Comparison of ENCODE assay signal across 8 cellular contexts in genomic region chr13:28059214-28059613, GRCh38. TPM values are rescaled to one million over a fixed set of nuclear protein-coding genes. Genes with fewer than 3 reads are reported as not detected.
A peak's percentile ranks its signal among the peaks of the same experiment; 100 is the strongest.
DNase-seq lines count a peak whose midpoint lies in the region; ATAC-seq, FAIRE-seq and TF ChIP-seq lines count a peak whose summit lies in the region.

No MANE protein-coding gene starts in this region.

- peaks cover 29% of the 10 kb centered on the region for H3K4me1 Mint-ChIP-seq in GM23338
- H3K4me1 Mint-ChIP-seq in naive thymus-derived CD4-positive, alpha-beta T cell = peaks cover 0 to 4% (median 0%) of the 10 kb centered on the region in 7 donors

- no peaks in the 10 kb centered on the region for H3K9me1 ChIP-seq in K562 (ENCODE audit: control insufficient read depth, insufficient read depth, low read length)

- no peak for TF ChIP-seq EP300 in K562 (IDR thresholded peaks at IDR 0.05; ENCODE audit: low read length)

- H3K36me3 Mint-ChIP-seq in GM23338 (ENCODE audit: low read depth) = no peaks in the 10 kb centered on the region
- peaks cover 0 to 4% (median 0%) of the 10 kb centered on the region in 5 donors for H3K36me3 Mint-ChIP-seq in naive thymus-derived CD4-positive, alpha-beta T cell

- TF ChIP-seq RAD21 in K562 (CRISPR knock-in tag; conservative IDR thresholded peaks at IDR 0.05 in 1 of 2, IDR thresholded peaks at IDR 0.05 in 1 of 2) = peak; percentile 32 to 71

- in situ Hi-C loops in K562 (cut with MboI) = loop anchor here (25.0 kb wide), 1 partner anchor 728 kb away; no protein-coding TSS in a partner anchor

- intact Hi-C loops in K562 (cut with micrococcal nuclease) = loop anchor here (10.0 kb wide), 2 partner anchors 256 to 586 kb away; no protein-coding TSS in a partner anchor
- intact Hi-C loops in naive thymus-derived CD4-positive, alpha-beta T cell (cut with micrococcal nuclease) = loop anchor here (1.0 to 10.0 kb wide), 3 partner anchors 79 to 577 kb away; partner anchors contain the start of gene PAN3 (in 2 of the 2)
- intact Hi-C loops in spleen (cut with DNase I; ENCODE audit: low total_unique reads) = no loop called here

- H3K27me3 ChIP-seq in BJ (ENCODE audit: control insufficient read depth, insufficient read depth, low read length) (no peaks in the 10 kb centered on the region; the same call in none of the 2 replicates), GM23338 (ENCODE audit: insufficient read depth) (no peaks in the 10 kb centered on the region), K562 (ENCODE audit: control insufficient read depth in 2 of 2, insufficient read depth in 2 of 2, low read length in 2 of 2) (peaks cover 2 to 19% of the 10 kb centered on the region in 2 experiments; a peak in 4 of 5 replicates), spleen (replicated peaks in 1 of 7) (peaks cover 0 to 3% (median 0%) of the 10 kb centered on the region in 7 donors)
- H3K27me3 ChIP-seq in naive thymus-derived CD4-positive, alpha-beta T cell (ENCODE audit: control insufficient read depth in 2 of 2, insufficient read depth in 2 of 2, low read length in 2 of 2) = peaks cover 2 to 3% of the 10 kb centered on the region in 2 donors

- POLR2A ChIA-PET in BJ (lab: Charles Lee) (no interaction called here), K562 (lab: Yijun Ruan, JAX) (no interaction called here)
- POLR2A ChIA-PET in naive thymus-derived CD4-positive, alpha-beta T cell (lab: Charles Lee) = no interaction called here

- DNase-seq in BJ (ENCODE audit: low read depth) = no peak
- peak; percentile 83 for DNase-seq in GM23338 (ENCODE audit: low spot score)
- peak; percentile 10 for DNase-seq in SK-N-DZ (ENCODE audit: low spot score)
- peak; percentile 43 to 54 (median 46) for DNase-seq in K562 (ENCODE audit: extremely low read depth in 1 of 4, low spot score in 3 of 4)
- peak in 7 of 9 donors; percentile 10 to 33 (median 17) for DNase-seq in naive thymus-derived CD4-positive, alpha-beta T cell
- DNase-seq in kidney glomerular epithelial cell (lab: John Stamatoyannopoulos, UW) = no peak
- DNase-seq in spleen = no peak

- no peaks in the 10 kb centered on the region for H3K9me3 Mint-ChIP-seq in GM23338
- no peaks in the 10 kb centered on the region for H3K9me3 Mint-ChIP-seq in naive thymus-derived CD4-positive, alpha-beta T cell

- no peaks in the 10 kb centered on the region for H4K20me1 ChIP-seq in GM23338 (replicated peaks; ENCODE audit: insufficient read depth)
- no peaks in the 10 kb centered on the region for H4K20me1 ChIP-seq in K562 (replicated peaks; ENCODE audit: control insufficient read depth, insufficient read depth, low read length)

- FAIRE-seq in K562 (lab: Jason Lieb, UNC) = peak; percentile 81

- CTCF ChIA-PET in BJ (lab: Yijun Ruan, JAX) = interaction anchor here (0.6 to 1.1 kb wide), 4 partner anchors 9 to 577 kb away, joined by 3 to 5 read pairs (median 4); no protein-coding TSS in a partner anchor
- CTCF ChIA-PET in K562 (lab: Yijun Ruan, JAX; ENCODE audit: low intra/inter-chr PET ratio) = no interaction called here
- CTCF ChIA-PET in naive thymus-derived CD4-positive, alpha-beta T cell (lab: Charles Lee) = no interaction called here

- no TSS peak for BruUV-seq in K562 (replicated peaks; lab: Mats Ljungman, UMichigan)

- H3K79me2 ChIP-seq in GM23338 (replicated peaks; ENCODE audit: insufficient read depth) = no peaks in the 10 kb centered on the region
- no peaks in the 10 kb centered on the region for H3K79me2 ChIP-seq in K562 (ENCODE audit: control insufficient read depth, insufficient read depth, low read length)

- ATAC-seq in GM23338 (peak; percentile 79), K562 (peak; percentile 82), GM18861 (IDR thresholded peaks at IDR 0.05; ENCODE audit: unreplicated experiment) (no peak)
- ATAC-seq in naive thymus-derived CD4-positive, alpha-beta T cell = peak; percentile 38

- TF ChIP-seq CTCF in BJ (IDR thresholded peaks at IDR 0.05; ENCODE audit: insufficient read depth, low read depth, low read length) (peak; percentile 50), GM23338 (conservative IDR thresholded peaks at IDR 0.05; ENCODE audit: low read depth in 2 of 2) (peak; percentile 74 to 83), K562 (IDR thresholded peaks at IDR 0.05 in 2 of 3, conservative IDR thresholded peaks at IDR 0.05 in 1 of 3; ENCODE audit: insufficient read depth in 2 of 3, low read depth in 1 of 3, low read length in 3 of 3) (peak; percentile 52 to 60 (median 54); a peak in 5 of 6 replicates), spleen (IDR thresholded peaks at IDR 0.05 in 8 of 11, conservative IDR thresholded peaks at IDR 0.05 in 3 of 11) (peak in 5 of 11 experiments; percentile 25 to 41 (median 38))

- no peak overlapping the region for H3K9ac ChIP-seq in K562 (ENCODE audit: insufficient read depth in 1 of 2, low read depth in 2 of 2, low read length in 2 of 2)

- H3K4me3 ChIP-seq in BJ (ENCODE audit: low read depth, low read length) = no peak overlapping the region
- no peak overlapping the region for H3K4me3 ChIP-seq in GM23338
- no peak overlapping the region for H3K4me3 ChIP-seq in K562
- H3K4me3 ChIP-seq in naive thymus-derived CD4-positive, alpha-beta T cell (ENCODE audit: low read length) = no peak overlapping the region
- no peak overlapping the region for H3K4me3 ChIP-seq in spleen

- H3K4me1 ChIP-seq in GM23338 (ENCODE audit: insufficient read depth) (peaks cover 9% of the 10 kb centered on the region), K562 (replicated peaks in 1 of 2; ENCODE audit: control insufficient read depth in 2 of 2, insufficient read depth in 2 of 2, low read length in 2 of 2) (no peaks in the 10 kb centered on the region), spleen (peaks cover 0 to 23% (median 9%) of the 10 kb centered on the region in 6 donors)
- no peaks in the 10 kb centered on the region for H3K4me1 ChIP-seq in naive thymus-derived CD4-positive, alpha-beta T cell (ENCODE audit: control insufficient read depth in 2 of 2, insufficient read depth in 2 of 2, low read length in 2 of 2)

- no peak for TF ChIP-seq POLR2A in K562 (conservative IDR thresholded peaks at IDR 0.05)
- no peak for TF ChIP-seq POLR2A in spleen (IDR thresholded peaks at IDR 0.05)

- H3K9me3 ChIP-seq in K562 (replicated peaks; ENCODE audit: control insufficient read depth, insufficient read depth, low read depth, low read length) (no peaks in the 10 kb centered on the region), spleen (no peaks in the 10 kb centered on the region)
- no peaks in the 10 kb centered on the region for H3K9me3 ChIP-seq in naive thymus-derived CD4-positive, alpha-beta T cell (ENCODE audit: control insufficient read depth in 2 of 3, low read length in 3 of 3)

- peaks cover 3% of the 10 kb centered on the region for H3K27me3 Mint-ChIP-seq in GM23338 (ENCODE audit: insufficient read depth, low read depth, poor library complexity)
- peaks cover 8 to 24% (median 16%) of the 10 kb centered on the region in 5 donors for H3K27me3 Mint-ChIP-seq in naive thymus-derived CD4-positive, alpha-beta T cell

- 0% methylated on average over 6 of the region's 6 CpGs for WGBS in K562 (ENCODE audit: insufficient coverage, low coverage, missing lambda C conversion rate)
- 50 to 62% (median 59%) methylated on average over 6 of the region's 6 CpGs for WGBS in spleen, 5 donors

- no peak overlapping the region for H3K4me2 ChIP-seq in GM23338
- H3K4me2 ChIP-seq in K562 (ENCODE audit: insufficient read depth, low read length) = no peak overlapping the region

- no peaks in the 10 kb centered on the region for H3F3A ChIP-seq in GM23338 (replicated peaks; ENCODE audit: low read depth)

- H3K27ac ChIP-seq in GM23338 (ENCODE audit: low read depth) = no peak overlapping the region
- no peak overlapping the region for H3K27ac ChIP-seq in K562 (ENCODE audit: extremely low read depth, low read depth, low read length)
- no peak overlapping the region for H3K27ac ChIP-seq in naive thymus-derived CD4-positive, alpha-beta T cell (ENCODE audit: low read depth, low read length)
- H3K27ac ChIP-seq in spleen = no peak overlapping the region

- H3K9me2 ChIP-seq in GM23338 (ENCODE audit: insufficient read depth) = no peaks in the 10 kb centered on the region

- H3K36me3 ChIP-seq in BJ (ENCODE audit: control insufficient read depth, insufficient read depth, low read length) (no peaks in the 10 kb centered on the region), GM23338 (ENCODE audit: insufficient read depth) (no peaks in the 10 kb centered on the region), K562 (ENCODE audit: control insufficient read depth, insufficient read depth, low read length) (no peaks in the 10 kb centered on the region), spleen (peaks cover 0 to 4% (median 0%) of the 10 kb centered on the region in 6 donors)
- no peaks in the 10 kb centered on the region for H3K36me3 ChIP-seq in naive thymus-derived CD4-positive, alpha-beta T cell (ENCODE audit: control insufficient read depth in 2 of 3, insufficient read depth in 3 of 3, low read length in 3 of 3)

- H3K4me3 Mint-ChIP-seq in GM23338 = no peak overlapping the region
- no peak overlapping the region for H3K4me3 Mint-ChIP-seq in naive thymus-derived CD4-positive, alpha-beta T cell

- H2AFZ ChIP-seq in GM23338 = no peak overlapping the region
- H2AFZ ChIP-seq in K562 (ENCODE audit: low read depth, low read length) = no peak overlapping the region

- no peak overlapping the region for H3K27ac Mint-ChIP-seq in GM23338
- H3K27ac Mint-ChIP-seq in naive thymus-derived CD4-positive, alpha-beta T cell = no peak overlapping the region

RNA-seq across cellular contexts. Expression of gene FLT3, which starts 41.2 kb away (rescaled TPM):
- polyA plus RNA-seq in BJ (2011; rRNA removed) (0.01 TPM in 1 of 2 replicates, not detected in the other), GM23338 (2016; fragmentation: Nextera tagmentation; extraction: Ambion mirVana) (0.23 and 0.44 TPM in 2 replicates), K562 (2011; rRNA removed) (not detected in 2 replicates), K562 (2014; fragmentation: Illumina TruSeq; extraction: Trizol) (not detected in 2 replicates), K562 (2014; fragmentation: Nextera tagmentation; extraction: Ambion mirVana) (not detected), K562 (2014; rRNA removed) (not detected in 2 replicates), spleen (1 to 10 TPM; 1.0 to 2.1 (median 1.9) TPM)
- polyA minus RNA-seq in BJ (2011; rRNA and poly(A)+ RNA removed) = not detected in 2 replicates
- total RNA-seq in GM23338 (2014; rRNA removed; shearing (Covaris generic)) = 0.17 and 0.66 TPM in 2 replicates
- polyA plus RNA-seq in SK-N-DZ (2014; cell fraction: cytosol; rRNA removed) = not detected in 2 replicates
- not detected in 2 replicates for polyA plus RNA-seq in SK-N-DZ (2014; cell fraction: nucleus; rRNA removed)
- total RNA-seq in K562 (2011; cell fraction: chromatin; rRNA removed; ENCODE audit: low replicate concordance) = not detected in 2 replicates
- total RNA-seq in K562 (2011; cell fraction: nucleolus; rRNA removed) = not detected in 2 replicates
- not detected in 2 replicates for total RNA-seq in K562 (2011; cell fraction: nucleoplasm; rRNA removed)
- total RNA-seq in K562 (2014; rRNA removed) (not detected in 2 replicates), K562 (2014; rRNA removed; fragmentation: Illumina TruSeq; extraction: Trizol) (not detected in 2 replicates), K562 (2015; rRNA removed; fragmentation: Illumina TruSeq; extraction: Trizol) (not detected in 2 replicates), K562 (2021) (not detected in 2 replicates), spleen (10 to 100 TPM in 1 of 7 donors, 1 to 10 TPM in 6; 2.4 to 10.1 (median 6.0) TPM)
- not detected in 2 replicates for polyA plus RNA-seq in K562 (2011; cell fraction: cytosol; rRNA removed)
- not detected in 2 replicates for polyA plus RNA-seq in K562 (2011; cell fraction: nucleus; rRNA removed)
- not detected in 2 replicates for polyA plus RNA-seq in K562 (2012)
- polyA minus RNA-seq in K562 (2011; rRNA and poly(A)+ RNA removed) = not detected in 2 replicates
- polyA minus RNA-seq in K562 (2011; cell fraction: cytosol; rRNA and poly(A)+ RNA removed) = not detected in 2 replicates
- polyA minus RNA-seq in K562 (2011; cell fraction: nucleus; rRNA and poly(A)+ RNA removed) = not detected in 2 replicates
- total RNA-seq in naive thymus-derived CD4-positive, alpha-beta T cell = 1 to 10 TPM in 1 of 5 experiments, under 1 TPM in 1, not detected in 3; 0.77 to 3.4 TPM
- polyA plus RNA-seq in naive thymus-derived CD4-positive, alpha-beta T cell = not detected

Comparison
In these comparisons a context has a peak if more than half of its experiments do, and no peak if none do; other contexts are left out.
1. DNase-seq: peak in GM23338 (single experiment), SK-N-DZ (single experiment), K562 (4 of 4) and naive thymus-derived CD4-positive, alpha-beta T cell (7 of 9); none in BJ (single experiment), kidney glomerular epithelial cell (single experiment) and spleen (single experiment).